In genomic region chr2:45470531-45470930, GRCh38 we compare ENCODE assay signal across 19 cellular contexts.
DNase-seq lines count a peak whose midpoint lies in the region; ATAC-seq, FAIRE-seq and TF ChIP-seq lines count a peak whose summit lies in the region.
"Had no signal": no experiment of that assay in that cellular context is flagged by ENCODE, and none has a peak within 500 bp of the region (broad histone marks: within the 10 kb centered on the region; RNA-seq: fewer than 3 reads in every experiment).

No MANE protein-coding gene starts in this region.

- no peaks in the 10 kb centered on the region for H3K9me3 Mint-ChIP-seq in effector memory CD8-positive, alpha-beta T cell
- H3K9me3 Mint-ChIP-seq: activated naive CD4-positive, alpha-beta T cell treated with anti-CD3 and anti-CD28 coated beads, Interleukin-2, amount 50 U/mL, for 24 hours had no signal

- H2BK12ac ChIP-seq in mesenchymal stem cell (ENCODE audit: low read length in 2 of 2) = no peak overlapping the region

- H3K27me3 ChIP-seq in K562 (ENCODE audit: control insufficient read depth in 2 of 2, insufficient read depth in 2 of 2, low read length in 2 of 2) = no peaks in the 10 kb centered on the region
- H3K27me3 ChIP-seq in mesenchymal stem cell (ENCODE audit: control insufficient read depth in 1 of 2, insufficient read depth in 1 of 2, low read length in 2 of 2) = no peaks in the 10 kb centered on the region
- no peaks in the 10 kb centered on the region for H3K27me3 ChIP-seq in thyroid gland
- H3K27me3 ChIP-seq: SJSA1 had no signal

- H3K4me1 ChIP-seq in K562 (replicated peaks in 1 of 2; ENCODE audit: control insufficient read depth in 2 of 2, insufficient read depth in 2 of 2, low read length in 2 of 2) (no peaks in the 10 kb centered on the region; a peak in 2 of 5 replicates), mesenchymal stem cell (ENCODE audit: control insufficient read depth, insufficient read depth, low read depth, low read length) (no peaks in the 10 kb centered on the region), thyroid gland (peaks cover 8 to 20% of the 10 kb centered on the region in 2 donors)
- H3K4me1 ChIP-seq: SJSA1 had no signal

- H3K18ac ChIP-seq in mesenchymal stem cell (ENCODE audit: low read depth in 1 of 2, low read length in 2 of 2) = no peak overlapping the region

- TF ChIP-seq RAD21 in K562 (CRISPR knock-in tag; conservative IDR thresholded peaks at IDR 0.05 in 1 of 2, IDR thresholded peaks at IDR 0.05 in 1 of 2) = no peak

- no peaks in the 10 kb centered on the region; the same call in 2 of the 3 replicates for H3K36me3 ChIP-seq in K562 (ENCODE audit: control insufficient read depth, insufficient read depth, low read length)
- no peaks in the 10 kb centered on the region for H3K36me3 ChIP-seq in mesenchymal stem cell (ENCODE audit: control insufficient read depth in 1 of 2, insufficient read depth in 2 of 2, low read depth in 1 of 2, low read length in 2 of 2)
- H3K36me3 ChIP-seq in thyroid gland = no peaks in the 10 kb centered on the region
- H3K36me3 ChIP-seq: SJSA1 had no signal

- CTCF ChIA-PET in K562 (lab: Yijun Ruan, JAX; ENCODE audit: low intra/inter-chr PET ratio) = no interaction called here

- no peak overlapping the region for H2BK5ac ChIP-seq in mesenchymal stem cell (ENCODE audit: low read depth, low read length, poor library complexity, severe bottlenecking)

- H3K27ac ChIP-seq in K562 (ENCODE audit: extremely low read depth, low read depth, low read length) (no peak overlapping the region), mesenchymal stem cell (ENCODE audit: low read length, poor library complexity, severe bottlenecking) (no peak overlapping the region), thyroid gland (peak overlapping the region; percentile 6 to 56 (median 11))
- H3K27ac ChIP-seq: SJSA1 had no signal

- H3K9ac ChIP-seq in K562 (ENCODE audit: insufficient read depth in 1 of 2, low read depth in 2 of 2, low read length in 2 of 2) = no peak overlapping the region
- peak overlapping the region; percentile 11 for H3K9ac ChIP-seq in mesenchymal stem cell (ENCODE audit: low read length)

- H3K23ac ChIP-seq in mesenchymal stem cell (ENCODE audit: low read length in 2 of 2) = no peak overlapping the region

- H4K91ac ChIP-seq in mesenchymal stem cell (ENCODE audit: low read length) = no peak overlapping the region

- BruUV-seq in K562 (replicated peaks; lab: Mats Ljungman, UMichigan) = no TSS peak

- H3K79me1 ChIP-seq in mesenchymal stem cell (replicated peaks; ENCODE audit: low read length, poor library complexity, severe bottlenecking) = no peaks in the 10 kb centered on the region

- H2BK15ac ChIP-seq in mesenchymal stem cell (ENCODE audit: low read depth, poor library complexity, severe bottlenecking) = no peak overlapping the region

- peak; percentile 21 for DNase-seq in NCI-H748 (lab: John Stamatoyannopoulos, UW; ENCODE audit: unreplicated experiment)
- DNase-seq in NCI-H748 treated with DMSO at 0.1 percent for 48 hours (lab: John Stamatoyannopoulos, UW) = no peak
- DNase-seq in K562 (ENCODE audit: extremely low read depth in 1 of 4, low spot score in 3 of 4) = no peak
- no peak for DNase-seq in mesenchymal stem cell
- DNase-seq in thyroid gland = peak; percentile 3 to 13
- DNase-seq in effector memory CD8-positive, alpha-beta T cell = no peak
- no peak for DNase-seq in middle frontal gyrus (ENCODE audit: extremely low spot score, low spot score)
- DNase-seq: activated CD4-positive, alpha-beta T cell treated with anti-CD3 and anti-CD28 coated beads for 48 hours; activated CD8-positive, alpha-beta memory T cell treated with anti-CD3 and anti-CD28 coated beads, Interleukin-2, amount 50 U/mL, for 48 hours; DMS79; hypothalamus; IMR-90; kidney glomerular epithelial cell; NCI-H2227 treated with DMSO at 0.1 percent for 48 hours; stimulated activated CD4-positive, alpha-beta T cell treated with anti-CD3 and anti-CD28 coated beads, Interleukin-12 subunit alpha, Interleukin-12 subunit beta, amount 100 ng/mL, for 4 hours; stimulated activated naive CD4-positive, alpha-beta T cell had no signal

- H2AFZ ChIP-seq in K562 (ENCODE audit: low read depth, low read length) (no peak overlapping the region), mesenchymal stem cell (ENCODE audit: low read depth, low read length) (no peak overlapping the region)

- H3K79me2 ChIP-seq in K562 (ENCODE audit: control insufficient read depth, insufficient read depth, low read length) = no peaks in the 10 kb centered on the region

- POLR2A ChIA-PET in K562 (lab: Yijun Ruan, JAX) = interaction anchor here (0.6 kb wide), 1 partner anchor 16 kb away, joined by 3 read pairs; no protein-coding TSS in a partner anchor

- ATAC-seq in K562 (no peak), HG03045 (IDR thresholded peaks at IDR 0.05; ENCODE audit: unreplicated experiment) (no peak)
- no peak for ATAC-seq in effector memory CD8-positive, alpha-beta T cell (replicated peaks)

- peak; percentile 63 for FAIRE-seq in K562 (lab: Jason Lieb, UNC)

- WGBS in K562 (ENCODE audit: insufficient coverage, low coverage, missing lambda C conversion rate) = 63% methylated on average over 3 of the region's 3 CpGs
- 60% methylated on average over 1 of the region's 3 CpGs for WGBS in mesenchymal stem cell
- WGBS in thyroid gland, 2 donors = 48 to 74% methylated on average over 3 of the region's 3 CpGs

- no peak overlapping the region for H3K4ac ChIP-seq in mesenchymal stem cell (ENCODE audit: low read depth in 1 of 2, low read length in 2 of 2)

- no peaks in the 10 kb centered on the region for H3K36me3 Mint-ChIP-seq in effector memory CD8-positive, alpha-beta T cell (ENCODE audit: insufficient read depth)

- TF ChIP-seq CTCF in K562 (IDR thresholded peaks at IDR 0.05 in 2 of 3, conservative IDR thresholded peaks at IDR 0.05 in 1 of 3; ENCODE audit: insufficient read depth in 2 of 3, low read depth in 1 of 3, low read length in 3 of 3) = no peak
- no peak for TF ChIP-seq CTCF in thyroid gland (IDR thresholded peaks at IDR 0.05)

- no peak overlapping the region for H4K8ac ChIP-seq in mesenchymal stem cell (ENCODE audit: low read length)

- no peak for TF ChIP-seq EP300 in K562 (IDR thresholded peaks at IDR 0.05; ENCODE audit: low read length)

- no peak overlapping the region for H3K4me3 Mint-ChIP-seq in effector memory CD8-positive, alpha-beta T cell
- H3K4me3 Mint-ChIP-seq: activated naive CD4-positive, alpha-beta T cell treated with anti-CD3 and anti-CD28 coated beads, Interleukin-2, amount 50 U/mL, for 24 hours had no signal

- in situ Hi-C loops in K562 (cut with MboI) = no loop called here

- no peaks in the 10 kb centered on the region for H3K4me1 Mint-ChIP-seq in effector memory CD8-positive, alpha-beta T cell (ENCODE audit: low read depth in 2 of 2)
- H3K4me1 Mint-ChIP-seq: activated naive CD4-positive, alpha-beta T cell treated with anti-CD3 and anti-CD28 coated beads, Interleukin-2, amount 50 U/mL, for 24 hours had no signal

- H3K27ac Mint-ChIP-seq in effector memory CD8-positive, alpha-beta T cell = no peak overlapping the region
- H3K27ac Mint-ChIP-seq: activated naive CD4-positive, alpha-beta T cell treated with anti-CD3 and anti-CD28 coated beads, Interleukin-2, amount 50 U/mL, for 24 hours had no signal

- H3K27me3 Mint-ChIP-seq in effector memory CD8-positive, alpha-beta T cell = no peaks in the 10 kb centered on the region
- H3K27me3 Mint-ChIP-seq: activated naive CD4-positive, alpha-beta T cell treated with anti-CD3 and anti-CD28 coated beads, Interleukin-2, amount 50 U/mL, for 24 hours had no signal

- no peak overlapping the region for H3K4me2 ChIP-seq in K562 (ENCODE audit: insufficient read depth, low read length)
- H3K4me2 ChIP-seq in mesenchymal stem cell (ENCODE audit: low read length, poor library complexity, severe bottlenecking) = no peak overlapping the region

- H3K14ac ChIP-seq in mesenchymal stem cell (ENCODE audit: low read length in 2 of 2) = no peak overlapping the region

- H3K9me1 ChIP-seq in K562 (ENCODE audit: control insufficient read depth, insufficient read depth, low read length) = no peaks in the 10 kb centered on the region

- H3K4me3 ChIP-seq in K562 = no peak overlapping the region
- H3K4me3 ChIP-seq in mesenchymal stem cell (ENCODE audit: insufficient read depth in 1 of 2, low read depth in 1 of 2, low read length in 2 of 2) = no peak overlapping the region
- no peak overlapping the region for H3K4me3 ChIP-seq in thyroid gland (replicated peaks in 1 of 3)
- H3K4me3 ChIP-seq: SJSA1 had no signal

- no peak overlapping the region for H2BK120ac ChIP-seq in mesenchymal stem cell (ENCODE audit: low read depth, low read length)

- H3K9me3 ChIP-seq in K562 (replicated peaks; ENCODE audit: control insufficient read depth, insufficient read depth, low read depth, low read length) = no peaks in the 10 kb centered on the region
- H3K9me3 ChIP-seq in mesenchymal stem cell (ENCODE audit: control insufficient read depth, low read length) = no peaks in the 10 kb centered on the region
- H3K9me3 ChIP-seq in thyroid gland = no peaks in the 10 kb centered on the region
- H3K9me3 ChIP-seq: SJSA1 had no signal

- intact Hi-C loops in K562 (cut with micrococcal nuclease) (no loop called here), thyroid gland (cut with DNase I) (no loop called here)

- no peaks in the 10 kb centered on the region for H4K20me1 ChIP-seq in K562 (replicated peaks; ENCODE audit: control insufficient read depth, insufficient read depth, low read length)

- peak overlapping the region; percentile 36 for H2AK5ac ChIP-seq in mesenchymal stem cell (ENCODE audit: low read length, severe bottlenecking)

- no peak for TF ChIP-seq POLR2A in K562 (conservative IDR thresholded peaks at IDR 0.05)
- TF ChIP-seq POLR2A in thyroid gland (IDR thresholded peaks at IDR 0.05) = no peak

TF ChIP-seq in K562, 482 proteins besides CTCF, POLR2A, EP300 and RAD21 (continues in another document):
- TF ChIP-seq ZNF384 (IDR thresholded peaks at IDR 0.05; ENCODE audit: low read depth, low read length) (no peak), ERF (CRISPR knock-in tag; IDR thresholded peaks at IDR 0.05) (no peak), FOXJ3 (CRISPR knock-in tag; IDR thresholded peaks at IDR 0.05) (no peak), CBX1 (IDR thresholded peaks at IDR 0.05; ENCODE audit: low read depth) (no peak), ZNF174 (CRISPR knock-in tag; IDR thresholded peaks at IDR 0.05) (no peak), ZNF740 (CRISPR knock-in tag; IDR thresholded peaks at IDR 0.05) (no peak), ZNF740 (tag; IDR thresholded peaks at IDR 0.05) (no peak), CBX3 (IDR thresholded peaks at IDR 0.05; ENCODE audit: borderline replicate concordance in 1 of 2, low read length in 2 of 2) (no peak), TEAD2 (tag; IDR thresholded peaks at IDR 0.05) (no peak), ZNF76 (CRISPR knock-in tag; IDR thresholded peaks at IDR 0.05; ENCODE audit: borderline replicate concordance) (no peak)

Comparison
In these comparisons a context has a peak if more than half of its experiments do, and no peak if none do; other contexts are left out.
1. DNase-seq: peak in NCI-H748 (single experiment) and thyroid gland (2 of 2); none in NCI-H748 treated with DMSO at 0.1 percent for 48 hours (single experiment), K562 (0 of 4), mesenchymal stem cell (single experiment), effector memory CD8-positive, alpha-beta T cell (0 of 3) and middle frontal gyrus (single experiment).
2. H3K27ac ChIP-seq: peak in thyroid gland (3 of 3); none in K562 (single experiment) and mesenchymal stem cell (single experiment).